8 cellular contexts compared by ENCODE assay signal in genomic region chr1:12173631-12174121, GRCh38. TPM values are rescaled to one million over a fixed set of nuclear protein-coding genes. Genes with fewer than 3 reads are reported as not detected.
DNase-seq lines count a peak whose midpoint lies in the region; ATAC-seq and TF ChIP-seq lines count a peak whose summit lies in the region.

No MANE protein-coding gene starts in this region.

- H3K9me3 Mint-ChIP-seq in activated T-helper 17 cell treated with anti-CD3 and anti-CD28 coated beads, Interleukin-2, amount 50 U/mL, for 72 hours: peaks cover 5% of the 10 kb centered on the region

- H3K9me3 ChIP-seq in right lobe of liver: no peaks in the 10 kb centered on the region
- no peaks in the 10 kb centered on the region for H3K9me3 ChIP-seq in prostate gland

- peaks cover 3 to 63% (median 29%) of the 10 kb centered on the region in 4 donors for H3K4me1 ChIP-seq in right lobe of liver
- H3K4me1 ChIP-seq in prostate gland (replicated peaks): no peaks in the 10 kb centered on the region

- H3K4me1 Mint-ChIP-seq in activated T-helper 17 cell treated with anti-CD3 and anti-CD28 coated beads, Interleukin-2, amount 50 U/mL, for 72 hours: peaks cover 64% of the 10 kb centered on the region

- H3K27ac Mint-ChIP-seq in activated T-helper 17 cell treated with anti-CD3 and anti-CD28 coated beads, Interleukin-2, amount 50 U/mL, for 72 hours: peak overlapping the region; percentile 73

- WGBS in right lobe of liver (ENCODE audit: insufficient coverage, low coverage, low lambda C conversion rate, missing lambda C conversion rate): no CpG with 5 or more reads among the region's 11 CpGs
- WGBS in prostate gland: 54% methylated on average over 11 of the region's 11 CpGs

- peak overlapping the region; percentile 95 for H3K4me3 Mint-ChIP-seq in activated T-helper 17 cell treated with anti-CD3 and anti-CD28 coated beads, Interleukin-2, amount 50 U/mL, for 72 hours

- no peaks in the 10 kb centered on the region for H3K27me3 Mint-ChIP-seq in activated T-helper 17 cell treated with anti-CD3 and anti-CD28 coated beads, Interleukin-2, amount 50 U/mL, for 72 hours

- DNase-seq in NOMO-1 treated with dmso at 0.1 percent for 144 hours (lab: John Stamatoyannopoulos, UW; ENCODE audit: unreplicated experiment) (peak; percentile 41), right lobe of liver (no peak), prostate gland (ENCODE audit: low spot score) (no peak), amniotic stem cell (lab: John Stamatoyannopoulos, UW) (no peak)
- DNase-seq in stimulated activated CD8-positive, alpha-beta memory T cell treated with anti-CD3 and anti-CD28 coated beads, Interleukin-4, amount 100 ng/mL, for 24 hours (ENCODE audit: low read depth): peak; percentile 83

- intact Hi-C loops in right lobe of liver (cut with DNase I) (no loop called here), prostate gland (cut with DNase I) (no loop called here)

- H3K27ac ChIP-seq in right lobe of liver: peak overlapping the region; percentile 61 to 98 (median 74)
- no peak overlapping the region for H3K27ac ChIP-seq in prostate gland

- no peaks in the 10 kb centered on the region for H3K36me3 ChIP-seq in right lobe of liver
- H3K36me3 ChIP-seq in prostate gland: no peaks in the 10 kb centered on the region

- H3K27me3 ChIP-seq in right lobe of liver: no peaks in the 10 kb centered on the region
- peaks cover 2% of the 10 kb centered on the region for H3K27me3 ChIP-seq in prostate gland (replicated peaks; ENCODE audit: insufficient read depth)

- no peak for TF ChIP-seq POLR2A in right lobe of liver (IDR thresholded peaks at IDR 0.05)
- no peak for TF ChIP-seq POLR2A in prostate gland (IDR thresholded peaks at IDR 0.05)

- no peak for TF ChIP-seq CTCF in right lobe of liver (IDR thresholded peaks at IDR 0.05)
- TF ChIP-seq CTCF in prostate gland (IDR thresholded peaks at IDR 0.05): no peak

- H3K4me3 ChIP-seq in right lobe of liver (no peak overlapping the region), prostate gland (no peak overlapping the region)

- peaks cover 100% of the 10 kb centered on the region for H3K36me3 Mint-ChIP-seq in activated T-helper 17 cell treated with anti-CD3 and anti-CD28 coated beads, Interleukin-2, amount 50 U/mL, for 72 hours (ENCODE audit: low read depth)

- peak; percentile 10 for ATAC-seq in activated T-helper 17 cell treated with anti-CD3 and anti-CD28 coated beads, Interleukin-2, amount 50 U/mL, for 72 hours (replicated peaks)
- ATAC-seq in right lobe of liver (peak in 3 of 4 donors; percentile 0 to 6 (median 2)), GM19351 (IDR thresholded peaks at IDR 0.05; ENCODE audit: unreplicated experiment) (no peak), HG03469 (IDR thresholded peaks at IDR 0.05; ENCODE audit: unreplicated experiment) (no peak)

RNA-seq across cellular contexts. Expression of gene TNFRSF1B, which starts 6.9 kb away (rescaled TPM):
- 100 to 1,000 TPM; 291 to 379 TPM for total RNA-seq in activated T-helper 17 cell treated with anti-CD3 and anti-CD28 coated beads, Interleukin-2, amount 50 U/mL, for 72 hours
- total RNA-seq in right lobe of liver: 10 to 100 TPM; 12.9 to 56.9 (median 26.5) TPM
- total RNA-seq in prostate gland: 10 to 100 TPM; 10.9 to 18.4 TPM

RNA-seq across cellular contexts. Expression of gene VPS13D, which starts 56.2 kb away (rescaled TPM):
- total RNA-seq in activated T-helper 17 cell treated with anti-CD3 and anti-CD28 coated beads, Interleukin-2, amount 50 U/mL, for 72 hours: 10 to 100 TPM; 30.4 to 35.6 TPM
- total RNA-seq in right lobe of liver (10 to 100 TPM; 25.9 to 36.9 (median 30.8) TPM), prostate gland (10 to 100 TPM; 60.7 to 80.8 TPM)

Comparison
In these comparisons a context has a peak if more than half of its experiments do, and no peak if none do; other contexts are left out.
1. DNase-seq: peak in NOMO-1 treated with dmso at 0.1 percent for 144 hours (single experiment) and stimulated activated CD8-positive, alpha-beta memory T cell treated with anti-CD3 and anti-CD28 coated beads, Interleukin-4, amount 100 ng/mL, for 24 hours (single experiment); none in right lobe of liver (0 of 3), prostate gland (single experiment) and amniotic stem cell (single experiment).
2. ATAC-seq: peak in activated T-helper 17 cell treated with anti-CD3 and anti-CD28 coated beads, Interleukin-2, amount 50 U/mL, for 72 hours (single experiment) and right lobe of liver (3 of 4); none in GM19351 (single experiment) and HG03469 (single experiment).
3. H3K27ac ChIP-seq: peak in right lobe of liver (3 of 3); none in prostate gland (0 of 2).
4. RNA of gene TNFRSF1B, which starts 6.9 kb away (total RNA-seq): 291 to 379 TPM in activated T-helper 17 cell treated with anti-CD3 and anti-CD28 coated beads, Interleukin-2, amount 50 U/mL, for 72 hours; 12.9 to 56.9 TPM in right lobe of liver and 10.9 to 18.4 TPM in prostate gland; every median in the first group is over 4 times any median in the second.